ENCODE assay signal across 10 cellular contexts in the genomic region with DNA sequence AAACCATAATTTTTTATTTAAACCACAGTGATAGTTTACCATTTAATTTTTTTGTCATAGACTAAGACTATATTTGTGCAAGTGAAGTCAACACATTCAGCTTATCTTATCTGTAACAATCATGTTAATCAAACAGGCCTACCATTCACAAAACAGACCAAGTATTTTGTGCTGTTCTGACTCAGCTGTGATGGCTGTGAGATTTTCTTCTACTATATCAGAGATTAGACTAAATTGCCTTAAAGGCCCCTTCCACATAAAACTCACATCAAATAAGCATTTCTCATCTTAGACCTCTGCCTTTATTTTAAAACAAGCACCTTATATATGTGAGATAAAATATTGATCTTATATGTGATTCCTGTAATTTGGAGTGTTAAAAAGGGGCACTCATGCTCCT. TPM values are rescaled to one million over a fixed set of nuclear protein-coding genes. Genes with fewer than 3 reads are reported as not detected.
"Had no signal": no experiment of that assay in that cellular context is flagged by ENCODE, and none has a peak within 500 bp of the region (broad histone marks: within the 10 kb centered on the region; RNA-seq: fewer than 3 reads in every experiment).

No MANE protein-coding gene starts in this region.

- H3K27ac ChIP-seq: HL-60, KMS-11 had no signal

- H3K9ac ChIP-seq: KMS-11 had no signal

- FAIRE-seq: HepG2, HTR-8/SVneo had no signal

- H3K4me2 ChIP-seq: KMS-11 had no signal

- ATAC-seq: HepG2 had no signal

- DNase-seq: IMR-90, KBM-7, KG1 had no signal

RNA-seq across cellular contexts. Expression of a gene that starts 13.4 kb away (rescaled TPM):
- total RNA-seq: HT-29, HT1080 had no signal

RNA-seq across cellular contexts. Expression of a gene that starts 41.7 kb away (rescaled TPM):
- total RNA-seq: HT1080 had no signal
- polyA plus RNA-seq: IgD-negative memory B cell had no signal
